In genomic region chr16:31032736-31033708, GRCh38 we compare ENCODE assay signal across 8 cellular contexts. TPM values are rescaled to one million over a fixed set of nuclear protein-coding genes. Genes with fewer than 3 reads are reported as not detected.
DNase-seq lines count a peak whose midpoint lies in the region; ATAC-seq lines count a peak whose summit lies in the region.

Gene STX4 (plus strand): TSS chr16:31033558. CDS start chr16:31033806, 248 bp downstream.

- DNase-seq in DMS 273 (lab: John Stamatoyannopoulos, UW; ENCODE audit: unreplicated experiment) (peak; percentile 99), OCI-M2 (lab: John Stamatoyannopoulos, UW; ENCODE audit: unreplicated experiment) (peak; percentile 41), activated T-cell treated with anti-CD3 and anti-CD28 coated beads for 48 hours (ENCODE audit: low read depth) (peak; percentile 93), epithelial cell of prostate (ENCODE audit: low read depth, low spot score) (peak; percentile 70), mucosa of gallbladder (ENCODE audit: low spot score) (peak; percentile 98)
- peak; percentile 96 to 98 for DNase-seq in stimulated activated CD8-positive, alpha-beta memory T cell treated with anti-CD3 and anti-CD28 coated beads, Interleukin-4, amount 100 ng/mL, for 4 hours (ENCODE audit: low read depth in 2 of 2, low spot score in 1 of 2)

- peaks cover 8% of the 10 kb centered on the region for H3K36me3 Mint-ChIP-seq in IgD-negative memory B cell

- H3K27me3 Mint-ChIP-seq in IgD-negative memory B cell = no peaks in the 10 kb centered on the region

- peak within 1 kb of the TSS; percentile 72 for H3K27ac ChIP-seq in epithelial cell of prostate

- no peaks in the 10 kb centered on the region for H3K9me3 Mint-ChIP-seq in IgD-negative memory B cell

- H3K4me1 Mint-ChIP-seq in IgD-negative memory B cell = peaks cover 10 to 15% (median 10%) of the 10 kb centered on the region in 3 donors

- ATAC-seq in GM21529 (IDR thresholded peaks at IDR 0.05; ENCODE audit: unreplicated experiment) = peak; percentile 81

- peak within 1 kb of the TSS; percentile 90 to 99 (median 99) for H3K27ac Mint-ChIP-seq in IgD-negative memory B cell

- peak within 1 kb of the TSS; percentile 88 to 100 (median 96) for H3K4me3 Mint-ChIP-seq in IgD-negative memory B cell

RNA-seq across cellular contexts. Expression of gene STX4, which starts in this region (rescaled TPM):
- 30.3 TPM for polyA plus RNA-seq in IgD-negative memory B cell
- 84.0 TPM for total RNA-seq in mucosa of gallbladder

Comparison
In these comparisons a context has a peak if more than half of its experiments do, and no peak if none do; other contexts are left out.
1. Peak in every context shown above with its lines: DNase-seq, ATAC-seq and H3K27ac ChIP-seq.
2. DNase-seq: peak in every context shown above with its lines; median percentile 99 in DMS 273; 98 in mucosa of gallbladder; 97 in stimulated activated CD8-positive, alpha-beta memory T cell treated with anti-CD3 and anti-CD28 coated beads, Interleukin-4, amount 100 ng/mL, for 4 hours; 93 in activated T-cell treated with anti-CD3 and anti-CD28 coated beads for 48 hours; 70 in epithelial cell of prostate; 41 in OCI-M2.